Comparison of ENCODE assay signal across 20 cellular contexts in the genomic region with DNA sequence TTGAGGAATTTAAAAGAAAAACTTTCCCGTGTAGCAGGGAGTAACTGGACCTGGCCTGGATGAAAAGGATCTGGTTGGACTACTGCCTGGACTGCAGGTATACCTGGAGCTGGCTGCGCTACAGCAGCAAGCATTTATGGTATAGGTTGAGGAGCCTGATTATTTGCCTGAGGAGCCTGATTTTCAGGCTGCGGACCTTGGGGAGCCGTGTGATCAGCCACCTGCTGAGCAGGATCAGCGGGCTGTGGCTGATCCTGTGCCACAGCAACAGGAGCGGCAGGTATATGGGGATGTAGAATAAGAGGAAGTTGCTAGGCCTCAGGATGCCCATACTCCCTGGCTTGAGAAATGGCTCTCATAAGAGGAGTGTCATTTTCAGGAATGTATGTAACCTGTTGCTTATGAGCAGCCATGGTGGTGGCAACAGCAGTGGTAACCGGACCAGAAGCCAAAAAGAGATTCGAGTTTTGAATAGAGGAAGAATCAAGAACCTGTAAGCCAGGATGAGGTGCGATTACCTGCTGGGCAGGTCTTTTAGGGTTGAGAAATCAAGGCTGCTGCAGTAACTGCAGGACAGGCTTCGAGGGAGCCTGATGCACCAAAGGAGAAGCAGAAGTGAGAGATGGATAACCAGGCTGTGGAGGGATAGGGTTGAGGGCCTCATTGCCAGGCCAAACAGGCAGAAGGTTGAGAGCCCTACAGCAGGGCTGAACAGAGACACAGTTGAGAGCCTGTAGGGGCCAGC.
"Had no signal": no experiment of that assay in that cellular context is flagged by ENCODE, and none has a peak within 500 bp of the region (broad histone marks: within the 10 kb centered on the region; RNA-seq: fewer than 3 reads in every experiment).

No MANE protein-coding gene starts in this region.

- DNase-seq: activated CD4-positive, alpha-beta memory T cell treated with anti-CD3 and anti-CD28 coated beads, Interleukin-2, amount 10 ng/mL, durations not matched to agents 7 days and 5 days; activated CD4-positive, alpha-beta T cell treated with anti-CD3 and anti-CD28 coated beads for 48 hours; activated effector memory CD4-positive, alpha-beta T cell treated with anti-CD3 and anti-CD28 coated beads, Interleukin-2, amount 50 U/mL, for 16 hours; activated naive CD4-positive, alpha-beta T cell treated with anti-CD3 and anti-CD28 coated beads, Interleukin-2, amount 50 U/mL, for 16 hours; activated T-cell treated with anti-CD3 and anti-CD28 coated beads, Interleukin-2, amount 50 U/mL, for 72 hours; body of pancreas; foreskin melanocyte; immature natural killer cell; left lung; naive thymus-derived CD8-positive, alpha-beta T cell; retina; sigmoid colon; stimulated activated CD4-positive, alpha-beta T cell treated with anti-CD3 and anti-CD28 coated beads, Interleukin-15, amount 100 ng/mL, for 24 hours; stimulated activated naive CD4-positive, alpha-beta T cell; upper lobe of right lung had no signal

- H3K27ac ChIP-seq: body of pancreas, cardiac muscle cell, left lung, neural progenitor cell, upper lobe of right lung had no signal

- H3K27me3 ChIP-seq: body of pancreas, cardiac muscle cell, left lung, neural progenitor cell, sigmoid colon, upper lobe of right lung had no signal

- H3K36me3 ChIP-seq: cardiac muscle cell, left lung, neural progenitor cell, sigmoid colon, upper lobe of right lung had no signal

- H3K4me3 ChIP-seq: body of pancreas, cardiac muscle cell, left lung, lung, neural progenitor cell, sigmoid colon, smooth muscle cell, upper lobe of right lung had no signal

- H3K4me3 Mint-ChIP-seq: activated CD4-positive, alpha-beta memory T cell treated with anti-CD3 and anti-CD28 coated beads, Interleukin-2, amount 10 ng/mL, durations not matched to agents 7 days and 5 days; activated T-cell treated with anti-CD3 and anti-CD28 coated beads, Interleukin-2, amount 50 U/mL, for 72 hours; immature natural killer cell; naive thymus-derived CD8-positive, alpha-beta T cell; neural progenitor cell; T-helper 1 cell treated with Interleukin-12 subunit alpha and Interleukin-12 subunit beta and Interleukin-4 antibody, amounts not matched to agents 30 μg/mL and 1 μg/mL, for 36 hours had no signal

- H3K36me3 Mint-ChIP-seq: immature natural killer cell, neural progenitor cell had no signal

- H3K9me3 Mint-ChIP-seq: activated CD4-positive, alpha-beta memory T cell treated with anti-CD3 and anti-CD28 coated beads, Interleukin-2, amount 10 ng/mL, durations not matched to agents 7 days and 5 days; activated T-cell treated with anti-CD3 and anti-CD28 coated beads, Interleukin-2, amount 50 U/mL, for 72 hours; immature natural killer cell; naive thymus-derived CD8-positive, alpha-beta T cell; neural progenitor cell; T-helper 1 cell treated with Interleukin-12 subunit alpha and Interleukin-12 subunit beta and Interleukin-4 antibody, amounts not matched to agents 30 μg/mL and 1 μg/mL, for 36 hours had no signal

- H3K9me3 ChIP-seq: body of pancreas, left lung, sigmoid colon, upper lobe of right lung had no signal

- H3K27ac Mint-ChIP-seq: activated CD4-positive, alpha-beta memory T cell treated with anti-CD3 and anti-CD28 coated beads, Interleukin-2, amount 10 ng/mL, durations not matched to agents 7 days and 5 days; activated T-cell treated with anti-CD3 and anti-CD28 coated beads, Interleukin-2, amount 50 U/mL, for 72 hours; neural progenitor cell; T-helper 1 cell treated with Interleukin-12 subunit alpha and Interleukin-12 subunit beta and Interleukin-4 antibody, amounts not matched to agents 30 μg/mL and 1 μg/mL, for 36 hours had no signal

- H3K27me3 Mint-ChIP-seq: activated CD4-positive, alpha-beta memory T cell treated with anti-CD3 and anti-CD28 coated beads, Interleukin-2, amount 10 ng/mL, durations not matched to agents 7 days and 5 days; naive thymus-derived CD8-positive, alpha-beta T cell had no signal
